20 cellular contexts compared by ENCODE assay signal in genomic region chr6:4474810-4475209, GRCh38.
"Had no signal": no experiment of that assay in that cellular context is flagged by ENCODE, and none has a peak within 500 bp of the region (broad histone marks: within the 10 kb centered on the region; RNA-seq: fewer than 3 reads in every experiment).

No MANE protein-coding gene starts in this region.

- H3K4me3 ChIP-seq: left ventricle myocardium inferior, lower lobe of right lung, sigmoid colon, skin epidermis, testis, tibial nerve, upper lobe of right lung, vagina had no signal

- ATAC-seq: effector memory CD8-positive, alpha-beta T cell; foreskin keratinocyte; left cardiac atrium; lower lobe of right lung; natural killer cell; stimulated activated naive CD8-positive, alpha-beta T cell treated with anti-CD3 and anti-CD28 coated beads, Interleukin-15, amount 100 ng/mL, for 72 hours; upper lobe of right lung had no signal

- DNase-seq: effector memory CD8-positive, alpha-beta T cell; foreskin keratinocyte; immature natural killer cell; kidney; left cardiac atrium; left ventricle myocardium inferior; lower lobe of right lung; natural killer cell; posterior cingulate gyrus; sigmoid colon; stimulated activated naive CD8-positive, alpha-beta T cell treated with anti-CD3 and anti-CD28 coated beads, Interleukin-15, amount 100 ng/mL, for 72 hours; testis; upper lobe of right lung had no signal

- H3K4me1 Mint-ChIP-seq: immature natural killer cell, natural killer cell had no signal

- H3K36me3 ChIP-seq: left ventricle myocardium inferior, lower lobe of right lung, sigmoid colon, tibial nerve, upper lobe of right lung, vagina had no signal

- H3K27me3 Mint-ChIP-seq: dendritic cell treated with granulocyte-macrophage colony-stimulating factor and Interleukin-4, amounts not matched to agents 40 ng/mL and 50 ng/mL, for 4 days had no signal

- H3K4me3 Mint-ChIP-seq: dendritic cell treated with granulocyte-macrophage colony-stimulating factor and Interleukin-4, amounts not matched to agents 40 ng/mL and 50 ng/mL, for 4 days; effector memory CD8-positive, alpha-beta T cell; immature natural killer cell; memory B cell; mesothelial cell of epicardium; natural killer cell; neural crest cell; stimulated activated naive CD8-positive, alpha-beta T cell treated with anti-CD3 and anti-CD28 coated beads, Interleukin-15, amount 100 ng/mL, for 72 hours had no signal

- H3K27ac Mint-ChIP-seq: dendritic cell treated with granulocyte-macrophage colony-stimulating factor and Interleukin-4, amounts not matched to agents 40 ng/mL and 50 ng/mL, for 4 days; effector memory CD8-positive, alpha-beta T cell; immature natural killer cell; memory B cell; mesothelial cell of epicardium; natural killer cell; stimulated activated naive CD8-positive, alpha-beta T cell treated with anti-CD3 and anti-CD28 coated beads, Interleukin-15, amount 100 ng/mL, for 72 hours had no signal

- H3K27me3 ChIP-seq: foreskin keratinocyte, sigmoid colon, testis, tibial nerve, upper lobe of right lung, vagina had no signal
